Comparison of ENCODE assay signal across 24 cellular contexts in the genomic region with DNA sequence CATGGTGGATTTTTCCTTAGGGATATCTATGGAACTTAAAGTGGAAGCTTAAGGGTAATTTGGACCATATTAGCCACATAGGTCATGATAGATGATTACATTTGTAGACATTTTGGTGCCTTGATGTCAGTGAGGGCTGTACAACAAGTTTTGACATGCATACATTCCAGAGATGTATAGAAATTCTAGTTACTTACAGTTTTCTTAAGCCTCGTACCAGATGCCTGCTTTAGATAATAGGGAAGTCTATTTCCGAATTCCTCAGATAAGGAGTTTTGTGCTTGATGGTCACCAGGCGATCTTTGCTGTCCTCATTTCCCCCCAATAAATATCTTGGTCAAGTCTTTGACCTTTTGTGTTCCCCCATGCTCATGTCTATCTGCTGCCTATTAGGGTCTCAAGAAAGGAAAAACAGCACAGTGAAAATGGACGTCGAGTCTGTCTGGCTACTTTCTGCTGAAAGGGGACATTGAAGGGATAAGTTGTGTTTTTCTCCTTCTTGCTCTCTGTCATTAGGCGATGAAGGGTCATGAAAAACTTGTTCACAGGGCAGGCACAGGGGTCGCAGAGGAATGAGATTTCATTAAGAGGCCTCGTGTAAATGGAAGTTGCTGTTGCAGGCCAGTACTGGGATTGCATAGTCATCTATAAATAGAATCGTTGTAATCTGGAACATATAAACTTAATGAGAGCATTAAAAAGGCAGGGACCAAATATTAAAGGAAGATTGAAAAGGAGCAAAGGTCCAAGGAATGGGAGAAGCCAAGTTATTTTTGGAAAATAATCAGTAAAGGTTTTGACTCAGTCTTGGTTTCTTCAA. TPM values are rescaled to one million over a fixed set of nuclear protein-coding genes. Genes with fewer than 3 reads are reported as not detected.
A peak's percentile ranks its signal among the peaks of the same experiment; 100 is the strongest.
DNase-seq lines count a peak whose midpoint lies in the region; ATAC-seq, FAIRE-seq and TF ChIP-seq lines count a peak whose summit lies in the region.
"Had no signal": no experiment of that assay in that cellular context is flagged by ENCODE, and none has a peak within 500 bp of the region (broad histone marks: within the 10 kb centered on the region; RNA-seq: fewer than 3 reads in every experiment).

No MANE protein-coding gene starts in this region.

- intact Hi-C loops in sigmoid colon (cut with DNase I) (no loop called here), HepG2 (cut with micrococcal nuclease; ENCODE audit: unreplicated experiment) (no loop called here)

- 74 to 79% methylated on average over 9 of the region's 9 CpGs for WGBS in sigmoid colon, 2 donors
- 7% methylated on average over 9 of the region's 9 CpGs for WGBS in HepG2 (ENCODE audit: low lambda C conversion rate)

- ATAC-seq in RWPE2 (ENCODE audit: low read depth) (peak; percentile 45; the same call in 1 of the 3 replicates), GM19463 (IDR thresholded peaks at IDR 0.05; ENCODE audit: unreplicated experiment) (no peak), HepG2 (no peak)
- ATAC-seq: sciatic nerve; stimulated activated naive B cell treated with anti-CD40 and anti-IgM and Interleukin-4, amounts not matched to agents 10 μg/mL and 1 μg/mL and 100 μg/mL, for 72 hours had no signal

- BruUV-seq in HepG2 (replicated peaks; lab: Mats Ljungman, UMichigan), result no TSS peak

- DNase-seq in AG20443 (ENCODE audit: low spot score) (peak; percentile 11), RWPE2 (ENCODE audit: low spot score) (no peak), epithelial cell of prostate (ENCODE audit: low read depth, low spot score) (no peak), sigmoid colon (no peak), HuH-7.5 (ENCODE audit: low spot score) (no peak), nucleus accumbens (lab: John Stamatoyannopoulos, UW) (no peak), HepG2 (ENCODE audit: low spot score) (no peak)
- DNase-seq: activated CD4-positive, alpha-beta T cell treated with anti-CD3 and anti-CD28 coated beads for 4 hours; activated effector memory CD4-positive, alpha-beta T cell treated with anti-CD3 and anti-CD28 coated beads, Interleukin-2, amount 50 U/mL, for 16 hours; BE2C; DMS53; H9; heart left ventricle; KBM-7; kidney glomerular epithelial cell; MG63; NCI-H1436; NCI-H2081 treated with DMSO at 0.1 percent for 48 hours; stimulated activated CD4-positive, alpha-beta T cell treated with anti-CD3 and anti-CD28 coated beads, Interleukin-15, amount 100 ng/mL, for 24 hours; stimulated activated naive B cell treated with anti-CD40 and anti-IgM and Interleukin-4, amounts not matched to agents 10 μg/mL and 1 μg/mL and 100 μg/mL, for 72 hours had no signal

- H3K9me3 ChIP-seq in RWPE2 (ENCODE audit: severe bottlenecking) (no peaks in the 10 kb centered on the region), sigmoid colon (no peaks in the 10 kb centered on the region), HepG2 (ENCODE audit: low read length) (no peaks in the 10 kb centered on the region)
- H3K9me3 ChIP-seq: BE2C, heart left ventricle, MG63 had no signal

- H3K27me3 ChIP-seq in RWPE2 (ENCODE audit: insufficient read depth, poor library complexity, severe bottlenecking) (no peaks in the 10 kb centered on the region), sigmoid colon (no peaks in the 10 kb centered on the region), HepG2 (ENCODE audit: control insufficient read depth in 1 of 2, insufficient read depth in 2 of 2, low read length in 2 of 2) (0 out of 5 replicates have a peak, but pooled peaks cover 0 to 7% of the 10 kb centered on the region in 2 experiments)
- H3K27me3 ChIP-seq: heart left ventricle, MG63 had no signal

- POLR2A ChIA-PET in HepG2 (lab: Yijun Ruan, JAX), result no interaction called here

- H3K9ac ChIP-seq in HepG2 (ENCODE audit: insufficient read depth, low read depth, low read length), result no peak overlapping the region

- H3K4me3 ChIP-seq in RWPE2 (ENCODE audit: severe bottlenecking) (no peak overlapping the region), sigmoid colon (no peak overlapping the region), HepG2 (replicated peaks in 1 of 3; ENCODE audit: insufficient read depth in 1 of 3, low read depth in 2 of 3, low read length in 3 of 3) (no peak overlapping the region)
- H3K4me3 ChIP-seq: heart left ventricle, MG63, SK-N-MC had no signal

- no peak overlapping the region for H3K4me2 ChIP-seq in HepG2 (ENCODE audit: low read depth, low read length)

- no peaks in the 10 kb centered on the region for H4K20me1 ChIP-seq in HepG2 (ENCODE audit: insufficient read depth, low read length)

- H3K4me1 ChIP-seq in RWPE2 (ENCODE audit: insufficient read depth, poor library complexity, severe bottlenecking) (peaks cover 27% of the 10 kb centered on the region), sigmoid colon (peaks cover 0 to 17% (median 12%) of the 10 kb centered on the region in 4 donors), HepG2 (ENCODE audit: insufficient read depth, low read length) (no peaks in the 10 kb centered on the region)
- H3K4me1 ChIP-seq: BE2C had no signal

- no peak for TF ChIP-seq RAD21 in HepG2 (CRISPR knock-in tag; IDR thresholded peaks at IDR 0.05)

- H3K27ac ChIP-seq in RWPE2 (ENCODE audit: poor library complexity, severe bottlenecking), result peak overlapping the region; percentile 39
- H3K27ac ChIP-seq in epithelial cell of prostate, result peak overlapping the region; percentile 24
- H3K27ac ChIP-seq in sigmoid colon, result peak overlapping the region in 3 of 4 donors; percentile 12 to 73 (median 52)
- H3K27ac ChIP-seq in HepG2 (ENCODE audit: extremely low read length, insufficient read depth, low read length), result no peak overlapping the region
- H3K27ac ChIP-seq: SK-N-MC, VCaP had no signal

- no peak for FAIRE-seq in HepG2 (lab: Jason Lieb, UNC)

- no peak for TF ChIP-seq POLR2A in sigmoid colon (IDR thresholded peaks at IDR 0.05)
- no peak for TF ChIP-seq POLR2A in HepG2 (IDR thresholded peaks at IDR 0.05; ENCODE audit: insufficient read depth in 1 of 2, low read depth in 2 of 2, low read length in 2 of 2)

- in situ Hi-C loops in HepG2 (cut with HindIII; ENCODE audit: extremely low pct_ligation_motif_present, low pct_unique_long_range_greater_than_20kb), result no loop called here

- TF ChIP-seq EP300 in sigmoid colon (IDR thresholded peaks at IDR 0.05) (no peak), HepG2 (IDR thresholded peaks at IDR 0.05; ENCODE audit: low read depth in 2 of 2, low read length in 2 of 2) (no peak), HepG2 (CRISPR knock-in tag; IDR thresholded peaks at IDR 0.05; ENCODE audit: borderline replicate concordance) (no peak)

- H3K36me3 ChIP-seq in RWPE2 (ENCODE audit: low read depth) (no peaks in the 10 kb centered on the region), sigmoid colon (no peaks in the 10 kb centered on the region), HepG2 (replicated peaks in 1 of 2; ENCODE audit: control insufficient read depth in 1 of 2, insufficient read depth in 2 of 2, low read length in 2 of 2) (no peaks in the 10 kb centered on the region)
- H3K36me3 ChIP-seq: BE2C, heart left ventricle, MG63 had no signal

- H3K79me2 ChIP-seq in HepG2 (ENCODE audit: insufficient read depth, low read length), result no peaks in the 10 kb centered on the region

- CTCF ChIA-PET in HepG2 (lab: Yijun Ruan, JAX; ENCODE audit: low intra/inter-chr PET ratio, low total read pairs), result no interaction called here

- TF ChIP-seq CTCF in RWPE2 (IDR thresholded peaks at IDR 0.05; ENCODE audit: poor library complexity, severe bottlenecking) (no peak), sigmoid colon (IDR thresholded peaks at IDR 0.05) (peak in 1 of 4 experiments; percentile 8), HepG2 (CRISPR knock-in tag; IDR thresholded peaks at IDR 0.05) (no peak)

- H2AFZ ChIP-seq in HepG2 (ENCODE audit: low read length), result no peak overlapping the region

RNA-seq across cellular contexts. Expression of gene SENP7, which starts 20.0 kb away (rescaled TPM):
- total RNA-seq in sigmoid colon (10 to 100 TPM; 20.2 to 33.5 (median 30.4) TPM), HepG2 (2016; rRNA removed; fragmentation: Illumina TruSeq; extraction: Trizol) (10.0 and 10.3 TPM in 2 replicates)
- polyA plus RNA-seq in sigmoid colon (1 to 10 TPM; 2.1 to 6.5 (median 2.4) TPM), HepG2 (2011; rRNA removed) (9.1 and 10.4 TPM in 2 replicates)
- 1.3 and 1.9 TPM in 2 replicates for total RNA-seq in HepG2 (2016; cell fraction: cytosol; rRNA removed; fragmentation: Illumina TruSeq; extraction: Trizol; ENCODE audit: low read depth)
- 10.8 and 11.2 TPM in 2 replicates for total RNA-seq in HepG2 (2016; cell fraction: insoluble cytoplasmic fraction; rRNA removed; fragmentation: Illumina TruSeq; extraction: Trizol)
- total RNA-seq in HepG2 (2016; cell fraction: membrane; rRNA removed; fragmentation: Illumina TruSeq; extraction: Trizol), result 2.2 and 3.4 TPM in 2 replicates
- total RNA-seq in HepG2 (2016; cell fraction: nucleus; rRNA removed; fragmentation: Illumina TruSeq; extraction: Trizol), result 22.1 and 23.4 TPM in 2 replicates
- 1.7 and 2.6 TPM in 2 replicates for polyA plus RNA-seq in HepG2 (2011; cell fraction: cytosol; rRNA removed)
- polyA plus RNA-seq in HepG2 (2011; cell fraction: nucleus; rRNA removed), result 14.9 and 23.6 TPM in 2 replicates
- polyA plus RNA-seq in HepG2 (2012), result 9.9 and 11.9 TPM in 2 replicates
- 0.11 and 0.23 TPM in 2 replicates for polyA plus RNA-seq in HepG2 (2016; cell fraction: cytosol; fragmentation: Illumina TruSeq; extraction: Trizol; ENCODE audit: low read depth)
- 5.3 and 5.9 TPM in 2 replicates for polyA plus RNA-seq in HepG2 (2016; cell fraction: insoluble cytoplasmic fraction; fragmentation: Illumina TruSeq; extraction: Trizol; ENCODE audit: low read depth)
- 0.72 and 0.73 TPM in 2 replicates for polyA plus RNA-seq in HepG2 (2016; cell fraction: membrane; fragmentation: Illumina TruSeq; extraction: Trizol; ENCODE audit: low read depth)
- polyA plus RNA-seq in HepG2 (2016; cell fraction: nucleus; fragmentation: Illumina TruSeq; extraction: Trizol; ENCODE audit: insufficient read depth, low read depth), result 27.4 and 29.8 TPM in 2 replicates
- polyA minus RNA-seq in HepG2 (2011; rRNA and poly(A)+ RNA removed; ENCODE audit: low replicate concordance), result 2.9 and 12.0 TPM in 2 replicates
- polyA minus RNA-seq in HepG2 (2011; cell fraction: cytosol; rRNA and poly(A)+ RNA removed), result 5.9 and 6.9 TPM in 2 replicates
- 81.1 and 99.0 TPM in 2 replicates for polyA minus RNA-seq in HepG2 (2011; cell fraction: nucleus; rRNA and poly(A)+ RNA removed)

RNA-seq across cellular contexts. Expression of gene TRMT10C, which starts 28.7 kb away (rescaled TPM):
- total RNA-seq in sigmoid colon, result 10 to 100 TPM; 15.5 to 29.1 (median 19.2) TPM
- 10 to 100 TPM; 15.0 to 22.6 (median 19.7) TPM for polyA plus RNA-seq in sigmoid colon
- total RNA-seq in HepG2 (2016; rRNA removed; fragmentation: Illumina TruSeq; extraction: Trizol), result 39.2 and 58.8 TPM in 2 replicates
- 5.9 and 9.4 TPM in 2 replicates for total RNA-seq in HepG2 (2016; cell fraction: cytosol; rRNA removed; fragmentation: Illumina TruSeq; extraction: Trizol; ENCODE audit: low read depth)
- total RNA-seq in HepG2 (2016; cell fraction: insoluble cytoplasmic fraction; rRNA removed; fragmentation: Illumina TruSeq; extraction: Trizol), result 39.0 and 54.2 TPM in 2 replicates
- 12.3 and 15.0 TPM in 2 replicates for total RNA-seq in HepG2 (2016; cell fraction: membrane; rRNA removed; fragmentation: Illumina TruSeq; extraction: Trizol)
- 24.1 and 28.7 TPM in 2 replicates for total RNA-seq in HepG2 (2016; cell fraction: nucleus; rRNA removed; fragmentation: Illumina TruSeq; extraction: Trizol)
- 9.7 and 10.8 TPM in 2 replicates for polyA plus RNA-seq in HepG2 (2011; rRNA removed)
- 7.7 and 11.4 TPM in 2 replicates for polyA plus RNA-seq in HepG2 (2011; cell fraction: cytosol; rRNA removed)
- 2.7 and 3.7 TPM in 2 replicates for polyA plus RNA-seq in HepG2 (2011; cell fraction: nucleus; rRNA removed)
- 15.9 and 19.2 TPM in 2 replicates for polyA plus RNA-seq in HepG2 (2012)
- polyA plus RNA-seq in HepG2 (2016; cell fraction: cytosol; fragmentation: Illumina TruSeq; extraction: Trizol; ENCODE audit: low read depth), result 4.5 and 4.8 TPM in 2 replicates
- 47.0 and 48.5 TPM in 2 replicates for polyA plus RNA-seq in HepG2 (2016; cell fraction: insoluble cytoplasmic fraction; fragmentation: Illumina TruSeq; extraction: Trizol; ENCODE audit: low read depth)
- polyA plus RNA-seq in HepG2 (2016; cell fraction: membrane; fragmentation: Illumina TruSeq; extraction: Trizol; ENCODE audit: low read depth), result 5.4 and 7.1 TPM in 2 replicates
- polyA plus RNA-seq in HepG2 (2016; cell fraction: nucleus; fragmentation: Illumina TruSeq; extraction: Trizol; ENCODE audit: insufficient read depth, low read depth), result 18.5 and 19.0 TPM in 2 replicates
- polyA minus RNA-seq in HepG2 (2011; rRNA and poly(A)+ RNA removed; ENCODE audit: low replicate concordance), result 6.8 and 12.0 TPM in 2 replicates
- polyA minus RNA-seq in HepG2 (2011; cell fraction: cytosol; rRNA and poly(A)+ RNA removed), result 9.9 and 10.6 TPM in 2 replicates
- 15.3 and 18.4 TPM in 2 replicates for polyA minus RNA-seq in HepG2 (2011; cell fraction: nucleus; rRNA and poly(A)+ RNA removed)

RNA-seq across cellular contexts. Expression of gene PCNP, which starts 41.0 kb away (rescaled TPM):
- total RNA-seq in sigmoid colon, result 100 to 1,000 TPM; 146 to 178 (median 163) TPM
- polyA plus RNA-seq in sigmoid colon, result 100 to 1,000 TPM in 1 of 3 donors, 10 to 100 TPM in 2; 72.4 to 129 (median 95.5) TPM
- 78.2 and 112 TPM in 2 replicates for total RNA-seq in HepG2 (2016; rRNA removed; fragmentation: Illumina TruSeq; extraction: Trizol)
- total RNA-seq in HepG2 (2016; cell fraction: cytosol; rRNA removed; fragmentation: Illumina TruSeq; extraction: Trizol; ENCODE audit: low read depth), result 14.5 and 16.7 TPM in 2 replicates
- 82.5 and 107 TPM in 2 replicates for total RNA-seq in HepG2 (2016; cell fraction: insoluble cytoplasmic fraction; rRNA removed; fragmentation: Illumina TruSeq; extraction: Trizol)
- 54.6 and 70.9 TPM in 2 replicates for total RNA-seq in HepG2 (2016; cell fraction: membrane; rRNA removed; fragmentation: Illumina TruSeq; extraction: Trizol)
- total RNA-seq in HepG2 (2016; cell fraction: nucleus; rRNA removed; fragmentation: Illumina TruSeq; extraction: Trizol), result 54.7 and 55.6 TPM in 2 replicates
- 33.5 and 44.1 TPM in 2 replicates for polyA plus RNA-seq in HepG2 (2011; rRNA removed)
- polyA plus RNA-seq in HepG2 (2011; cell fraction: cytosol; rRNA removed), result 15.8 and 23.7 TPM in 2 replicates
- polyA plus RNA-seq in HepG2 (2011; cell fraction: nucleus; rRNA removed), result 18.2 and 22.6 TPM in 2 replicates
- 83.3 and 110 TPM in 2 replicates for polyA plus RNA-seq in HepG2 (2012)
- polyA plus RNA-seq in HepG2 (2016; cell fraction: cytosol; fragmentation: Illumina TruSeq; extraction: Trizol; ENCODE audit: low read depth), result 41.6 and 45.1 TPM in 2 replicates
- 232 and 235 TPM in 2 replicates for polyA plus RNA-seq in HepG2 (2016; cell fraction: insoluble cytoplasmic fraction; fragmentation: Illumina TruSeq; extraction: Trizol; ENCODE audit: low read depth)
- polyA plus RNA-seq in HepG2 (2016; cell fraction: membrane; fragmentation: Illumina TruSeq; extraction: Trizol; ENCODE audit: low read depth), result 95.6 and 104 TPM in 2 replicates
- 137 and 146 TPM in 2 replicates for polyA plus RNA-seq in HepG2 (2016; cell fraction: nucleus; fragmentation: Illumina TruSeq; extraction: Trizol; ENCODE audit: insufficient read depth, low read depth)
- polyA minus RNA-seq in HepG2 (2011; rRNA and poly(A)+ RNA removed; ENCODE audit: low replicate concordance), result 3.3 and 7.8 TPM in 2 replicates
- 18.8 and 31.0 TPM in 2 replicates for polyA minus RNA-seq in HepG2 (2011; cell fraction: cytosol; rRNA and poly(A)+ RNA removed)
- polyA minus RNA-seq in HepG2 (2011; cell fraction: nucleus; rRNA and poly(A)+ RNA removed), result 35.7 and 41.9 TPM in 2 replicates
